ENCODE assay signal across 8 cellular contexts in the genomic region with DNA sequence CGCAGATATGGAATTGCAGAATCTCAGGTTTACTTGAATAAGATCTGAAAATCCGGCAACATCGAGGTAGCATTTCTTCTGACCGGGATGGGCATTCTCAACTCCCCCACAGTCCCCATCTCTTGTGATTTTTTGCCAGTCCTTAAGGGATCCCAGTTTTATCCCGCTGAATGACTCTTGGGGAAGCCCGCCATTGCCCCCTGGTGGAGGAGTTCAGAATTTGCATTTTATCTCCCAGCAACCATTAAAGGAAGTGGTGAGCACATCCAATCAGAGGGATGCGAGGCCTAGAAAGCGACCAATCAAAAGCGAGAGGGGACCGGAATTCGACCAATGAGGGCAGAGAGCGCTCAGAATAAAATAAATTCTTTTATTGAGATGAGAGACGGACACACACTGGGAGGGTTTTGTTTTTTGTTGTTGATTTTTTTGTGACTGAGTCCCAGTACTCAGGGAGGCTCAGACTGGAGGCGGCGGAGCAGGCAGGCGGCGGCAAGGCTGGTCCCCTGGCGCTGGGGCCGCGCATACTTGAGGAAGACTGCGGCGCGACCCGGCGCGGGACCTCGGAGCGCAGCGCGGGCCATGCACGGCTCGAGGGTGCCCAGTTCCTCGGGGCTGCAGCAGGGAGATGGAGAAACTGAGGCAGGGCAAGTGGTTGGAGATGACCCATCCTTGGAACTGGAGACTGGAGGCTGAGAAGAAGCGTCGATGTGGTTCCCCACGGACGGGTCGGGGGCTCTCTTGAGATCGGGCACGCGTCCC. TPM values are rescaled to one million over a fixed set of nuclear protein-coding genes. Genes with fewer than 3 reads are reported as not detected.
DNase-seq lines count a peak whose midpoint lies in the region; ATAC-seq, FAIRE-seq and TF ChIP-seq lines count a peak whose summit lies in the region.

No MANE protein-coding gene starts in this region.

- H3K27ac Mint-ChIP-seq in osteocyte (ENCODE audit: unreplicated experiment) = no peak overlapping the region

- no peak overlapping the region for H3K9ac ChIP-seq in SK-N-MC (ENCODE audit: insufficient read length)

- H3K36me3 ChIP-seq in SK-N-MC (ENCODE audit: insufficient read depth, low read length) (no peaks in the 10 kb centered on the region), tibial artery (no peaks in the 10 kb centered on the region)

- peaks cover 9 to 73% of the 10 kb centered on the region in 2 donors for H3K27me3 ChIP-seq in tibial artery

- intact Hi-C loops in tibial artery (cut with DNase I; ENCODE audit: low total_unique reads) = loop anchor here (5.0 kb wide), 1 partner anchor 430 kb away; no protein-coding TSS in a partner anchor

- H3K36me3 Mint-ChIP-seq in osteocyte (ENCODE audit: unreplicated experiment) = no peaks in the 10 kb centered on the region

- H3K27ac ChIP-seq in SK-N-MC = no peak overlapping the region
- H3K27ac ChIP-seq in tibial artery = no peak overlapping the region

- no peak overlapping the region for H3K4me3 Mint-ChIP-seq in osteocyte (ENCODE audit: unreplicated experiment)

- FAIRE-seq in frontal cortex (lab: Jason Lieb, UNC) = peak; percentile 96

- DNase-seq in GM10266 (ENCODE audit: extremely low spot score) = peak; percentile 99
- DNase-seq in NCI-H1105 (lab: John Stamatoyannopoulos, UW) = peak; percentile 47
- DNase-seq in SK-N-MC (ENCODE audit: low read depth, low spot score) = peak; percentile 87
- peak in 3 of 4 experiments; percentile 30 to 51 (median 37) for DNase-seq in activated naive CD4-positive, alpha-beta T cell (lab: John Stamatoyannopoulos, UW)
- peak; percentile 96 to 98 for DNase-seq in frontal cortex (ENCODE audit: low spot score in 2 of 2)
- peak; percentile 93 for DNase-seq in osteocyte (ENCODE audit: extremely low spot score, unreplicated experiment)
- peak; percentile 81 to 91 for DNase-seq in tibial artery

- H3K9me3 ChIP-seq in SK-N-MC (ENCODE audit: low read depth, low read length) (no peaks in the 10 kb centered on the region), tibial artery (no peaks in the 10 kb centered on the region)

- peaks cover 19% of the 10 kb centered on the region for H3K4me1 Mint-ChIP-seq in osteocyte (ENCODE audit: unreplicated experiment)

- no peak overlapping the region for H3K4me3 ChIP-seq in SK-N-MC
- H3K4me3 ChIP-seq in tibial artery = no peak overlapping the region

- ATAC-seq in HG03139 (IDR thresholded peaks at IDR 0.05; ENCODE audit: unreplicated experiment) = no peak

- TF ChIP-seq CTCF in GM10266 (IDR thresholded peaks at IDR 0.05; ENCODE audit: control insufficient read depth, insufficient read depth, low read depth, missing control alignments) = peak; percentile 66
- TF ChIP-seq CTCF in osteocyte (IDR thresholded peaks at IDR 0.05) = peak; percentile 83
- TF ChIP-seq CTCF in tibial artery (IDR thresholded peaks at IDR 0.05) = peak; percentile 92 to 93

- H3K9me3 Mint-ChIP-seq in osteocyte (ENCODE audit: unreplicated experiment) = peaks cover 4% of the 10 kb centered on the region

- H3K4me1 ChIP-seq in tibial artery = peaks cover 0 to 31% (median 12%) of the 10 kb centered on the region in 4 donors

- peaks cover 2% of the 10 kb centered on the region for H3K27me3 Mint-ChIP-seq in osteocyte (ENCODE audit: unreplicated experiment)

RNA-seq across cellular contexts. Expression of a gene that starts 3.9 kb away (rescaled TPM):
- total RNA-seq in frontal cortex (37.5 TPM), osteocyte (not detected in 2 replicates)

RNA-seq across cellular contexts. Expression of a gene that starts 4.5 kb away (rescaled TPM):
- total RNA-seq in frontal cortex = 0.41 TPM
- 0.51 and 0.57 TPM in 2 replicates for total RNA-seq in osteocyte

RNA-seq across cellular contexts. Expression of a gene that starts 30.8 kb away (rescaled TPM):
- total RNA-seq in frontal cortex (31.4 TPM), osteocyte (23.6 and 24.2 TPM in 2 replicates)

Comparison
In these comparisons a context has a peak if more than half of its experiments do, and no peak if none do; other contexts are left out.
1. DNase-seq: peak in every context shown above with its lines; median percentile 99 in GM10266; 97 in frontal cortex; 93 in osteocyte; 87 in SK-N-MC; 86 in tibial artery; 47 in NCI-H1105; 37 in activated naive CD4-positive, alpha-beta T cell.
2. RNA of a gene that starts 3.9 kb away (total RNA-seq): 37.5 TPM in frontal cortex (single experiment); not detected in osteocyte; every median in the first group is over 10 times any median in the second.
3. Peak in every context shown above with its lines, with median percentiles within 50 percentile points of each other: CTCF ChIP-seq.